13 cellular contexts compared by ENCODE assay signal in genomic region chr6:12232339-12232738, GRCh38. TPM values are rescaled to one million over a fixed set of nuclear protein-coding genes. Genes with fewer than 3 reads are reported as not detected.
A peak's percentile ranks its signal among the peaks of the same experiment; 100 is the strongest.
DNase-seq lines count a peak whose midpoint lies in the region; ATAC-seq and TF ChIP-seq lines count a peak whose summit lies in the region.
"Had no signal": no experiment of that assay in that cellular context is flagged by ENCODE, and none has a peak within 500 bp of the region (broad histone marks: within the 10 kb centered on the region; RNA-seq: fewer than 3 reads in every experiment).

No MANE protein-coding gene starts in this region.

- H3K36me3 ChIP-seq in BJ (ENCODE audit: control insufficient read depth, insufficient read depth, low read length): no peaks in the 10 kb centered on the region

- DNase-seq in BJ (ENCODE audit: low read depth) (peak; percentile 44), HS-5 (ENCODE audit: low read depth) (peak; percentile 87), choroid plexus epithelial cell (ENCODE audit: low read depth) (peak; percentile 61), mesenteric fat pad (ENCODE audit: low spot score) (no peak), sciatic nerve (ENCODE audit: low spot score) (no peak)
- DNase-seq: activated CD4-positive, alpha-beta T cell treated with anti-CD3 and anti-CD28 coated beads, Interleukin-2, amount 50 U/mL, for 48 hours; Calu3; PC-9; posterior cingulate gyrus had no signal

- no peaks in the 10 kb centered on the region for H3K27me3 ChIP-seq in BJ (ENCODE audit: control insufficient read depth, insufficient read depth, low read length)

- POLR2A ChIA-PET in BJ (lab: Charles Lee): no interaction called here

- intact Hi-C loops in sciatic nerve (cut with DNase I): no loop called here

- no peak overlapping the region for H3K4me3 ChIP-seq in BJ (ENCODE audit: low read depth, low read length)
- no peak overlapping the region for H3K4me3 ChIP-seq in choroid plexus epithelial cell (ENCODE audit: low read depth, low read length)
- H3K4me3 ChIP-seq: PC-9 had no signal

- ATAC-seq in GM18870 (IDR thresholded peaks at IDR 0.05; ENCODE audit: unreplicated experiment) (peak; percentile 65), GM19023 (IDR thresholded peaks at IDR 0.05; ENCODE audit: unreplicated experiment) (no peak), sciatic nerve (no peak), HG03521 (IDR thresholded peaks at IDR 0.05; ENCODE audit: unreplicated experiment) (no peak)

- CTCF ChIA-PET in BJ (lab: Yijun Ruan, JAX): interaction anchor here (0.7 to 2.4 kb wide), 9 partner anchors 9 to 632 kb away, joined by 3 to 35 read pairs (median 9); partner anchors contain the start of gene EDN1

- TF ChIP-seq CTCF in BJ (IDR thresholded peaks at IDR 0.05; ENCODE audit: insufficient read depth, low read depth, low read length): no peak
- no peak for TF ChIP-seq CTCF in choroid plexus epithelial cell (conservative IDR thresholded peaks at IDR 0.05; ENCODE audit: low read depth, low read length)

RNA-seq across cellular contexts. Expression of gene EDN1, which starts 57.8 kb away (rescaled TPM):
- polyA plus RNA-seq in BJ (2011; rRNA removed): 3.2 and 4.0 TPM in 2 replicates
- 2.2 and 2.8 TPM in 2 replicates for polyA minus RNA-seq in BJ (2011; rRNA and poly(A)+ RNA removed)
- total RNA-seq in mesenteric fat pad (7.5 TPM), sciatic nerve (35.0 TPM)
- polyA plus RNA-seq: IgD-negative memory B cell had no signal

Comparison
In these comparisons a context has a peak if more than half of its experiments do, and no peak if none do; other contexts are left out.
1. DNase-seq: peak in BJ (single experiment), HS-5 (single experiment) and choroid plexus epithelial cell (single experiment); none in mesenteric fat pad (single experiment) and sciatic nerve (single experiment).